In genomic region chr5:133696006-133696584, GRCh38 we compare ENCODE assay signal across 16 cellular contexts.
DNase-seq lines count a peak whose midpoint lies in the region; ATAC-seq and TF ChIP-seq lines count a peak whose summit lies in the region.
"Had no signal": no experiment of that assay in that cellular context is flagged by ENCODE, and none has a peak within 500 bp of the region (broad histone marks: within the 10 kb centered on the region; RNA-seq: fewer than 3 reads in every experiment).

No MANE protein-coding gene starts in this region.

- DNase-seq in natural killer cell (peak; percentile 10), coronary artery (ENCODE audit: low spot score) (peak; percentile 26), sigmoid colon (peak; percentile 24), type B pancreatic cell (ENCODE audit: extremely low spot score, unreplicated experiment) (peak; percentile 59), HuH-7 (ENCODE audit: low spot score) (no peak), nephron progenitor cell (no peak)
- DNase-seq in natural killer cell treated with Interleukin-12 subunit alpha and Interleukin-12 subunit beta and Interleukin-15 and Interleukin-18, amount 100 ng/mL, for 72 hours (ENCODE audit: low spot score), result no peak
- DNase-seq: 8988T; Calu3; CD4-positive, alpha-beta T cell; DMS 273 treated with DMSO at 0.1 percent for 48 hours; GOT3 had no signal

- 80 to 87% methylated on average over 10 of the region's 10 CpGs for WGBS in sigmoid colon, 2 donors

- no peak for TF ChIP-seq POLR2A in sigmoid colon (IDR thresholded peaks at IDR 0.05)

- H3K4me3 Mint-ChIP-seq in natural killer cell (no peak overlapping the region), type B pancreatic cell (no peak overlapping the region), nephron progenitor cell (no peak overlapping the region)
- H3K4me3 Mint-ChIP-seq in natural killer cell treated with Interleukin-12 subunit alpha and Interleukin-12 subunit beta and Interleukin-15 and Interleukin-18, amount 100 ng/mL, for 72 hours, result no peak overlapping the region
- H3K4me3 Mint-ChIP-seq: CD4-positive, alpha-beta T cell had no signal

- H3K27me3 Mint-ChIP-seq in natural killer cell (ENCODE audit: low read depth in 2 of 2) (peaks cover 18 to 21% of the 10 kb centered on the region in 2 donors), type B pancreatic cell (peaks cover 35% of the 10 kb centered on the region), nephron progenitor cell (ENCODE audit: low read depth, poor library complexity) (peaks cover 35% of the 10 kb centered on the region)
- H3K27me3 Mint-ChIP-seq in natural killer cell treated with Interleukin-12 subunit alpha and Interleukin-12 subunit beta and Interleukin-15 and Interleukin-18, amount 100 ng/mL, for 72 hours, result peaks cover 13 to 27% of the 10 kb centered on the region in 2 donors

- no peak for TF ChIP-seq EP300 in sigmoid colon (IDR thresholded peaks at IDR 0.05)

- H3K27ac ChIP-seq in coronary artery (no peak overlapping the region), sigmoid colon (no peak overlapping the region)
- H3K27ac ChIP-seq: BLaER1 treated with 17β-estradiol and CSF1 and Interleukin-3, amounts not matched to agents 10 nM and 100 nM had no signal

- peaks cover 0 to 4% (median 0%) of the 10 kb centered on the region in 3 donors for H3K27me3 ChIP-seq in sigmoid colon
- H3K27me3 ChIP-seq: BLaER1 treated with 17β-estradiol and CSF1 and Interleukin-3, amounts not matched to agents 10 nM and 100 nM had no signal

- H3K4me1 ChIP-seq in sigmoid colon, result no peaks in the 10 kb centered on the region
- H3K4me1 ChIP-seq: HAP-1 had no signal

- TF ChIP-seq CTCF in natural killer cell (IDR thresholded peaks at IDR 0.05), result no peak
- TF ChIP-seq CTCF in coronary artery (IDR thresholded peaks at IDR 0.05), result no peak
- TF ChIP-seq CTCF in sigmoid colon (IDR thresholded peaks at IDR 0.05), result no peak
- no peak for TF ChIP-seq CTCF in type B pancreatic cell (conservative IDR thresholded peaks at IDR 0.05)
- TF ChIP-seq CTCF in nephron progenitor cell (IDR thresholded peaks at IDR 0.05), result no peak

- H3K36me3 Mint-ChIP-seq in natural killer cell (no peaks in the 10 kb centered on the region), type B pancreatic cell (no peaks in the 10 kb centered on the region), nephron progenitor cell (ENCODE audit: low read depth) (no peaks in the 10 kb centered on the region)
- no peaks in the 10 kb centered on the region for H3K36me3 Mint-ChIP-seq in natural killer cell treated with Interleukin-12 subunit alpha and Interleukin-12 subunit beta and Interleukin-15 and Interleukin-18, amount 100 ng/mL, for 72 hours

- intact Hi-C loops in natural killer cell (cut with micrococcal nuclease) (no loop called here), sigmoid colon (cut with DNase I) (no loop called here)

- H3K4me3 ChIP-seq in coronary artery (no peak overlapping the region), sigmoid colon (no peak overlapping the region)
- H3K4me3 ChIP-seq: BLaER1 treated with 17β-estradiol and CSF1 and Interleukin-3, amounts not matched to agents 10 nM and 100 nM; HAP-1 had no signal

- H3K27ac Mint-ChIP-seq in natural killer cell (no peak overlapping the region), type B pancreatic cell (no peak overlapping the region), nephron progenitor cell (no peak overlapping the region)
- H3K27ac Mint-ChIP-seq in natural killer cell treated with Interleukin-12 subunit alpha and Interleukin-12 subunit beta and Interleukin-15 and Interleukin-18, amount 100 ng/mL, for 72 hours, result no peak overlapping the region
- H3K27ac Mint-ChIP-seq: CD4-positive, alpha-beta T cell had no signal

- H3K9me3 ChIP-seq in sigmoid colon, result no peaks in the 10 kb centered on the region
- H3K9me3 ChIP-seq: BLaER1 treated with 17β-estradiol and CSF1 and Interleukin-3, amounts not matched to agents 10 nM and 100 nM; HAP-1 had no signal

- H3K4me1 Mint-ChIP-seq in natural killer cell, result peaks cover 9 to 14% of the 10 kb centered on the region in 2 donors
- peaks cover 10 to 12% of the 10 kb centered on the region in 2 donors for H3K4me1 Mint-ChIP-seq in natural killer cell treated with Interleukin-12 subunit alpha and Interleukin-12 subunit beta and Interleukin-15 and Interleukin-18, amount 100 ng/mL, for 72 hours (ENCODE audit: low read depth in 2 of 2)
- H3K4me1 Mint-ChIP-seq in type B pancreatic cell (ENCODE audit: unreplicated experiment), result no peaks in the 10 kb centered on the region
- peaks cover 6% of the 10 kb centered on the region for H3K4me1 Mint-ChIP-seq in nephron progenitor cell

- H3K9me3 Mint-ChIP-seq in natural killer cell (peaks cover 0 to 5% of the 10 kb centered on the region in 2 donors), type B pancreatic cell (peaks cover 7% of the 10 kb centered on the region), nephron progenitor cell (no peaks in the 10 kb centered on the region)
- H3K9me3 Mint-ChIP-seq in natural killer cell treated with Interleukin-12 subunit alpha and Interleukin-12 subunit beta and Interleukin-15 and Interleukin-18, amount 100 ng/mL, for 72 hours, result peaks cover 4% of the 10 kb centered on the region
- H3K9me3 Mint-ChIP-seq: CD4-positive, alpha-beta T cell had no signal

- ATAC-seq in natural killer cell (no peak), GM19035 (IDR thresholded peaks at IDR 0.05; ENCODE audit: unreplicated experiment) (no peak)
- no peak for ATAC-seq in natural killer cell treated with Interleukin-12 subunit alpha and Interleukin-12 subunit beta and Interleukin-15 and Interleukin-18, amount 100 ng/mL, for 72 hours
- ATAC-seq: HepG2 had no signal

- no peaks in the 10 kb centered on the region for H3K36me3 ChIP-seq in sigmoid colon
- H3K36me3 ChIP-seq: BLaER1 treated with 17β-estradiol and CSF1 and Interleukin-3, amounts not matched to agents 10 nM and 100 nM; HAP-1 had no signal

Comparison
In these comparisons a context has a peak if more than half of its experiments do, and no peak if none do; other contexts are left out.
1. DNase-seq: peak in natural killer cell (single experiment), coronary artery (single experiment), sigmoid colon (single experiment) and type B pancreatic cell (single experiment); none in natural killer cell treated with Interleukin-12 subunit alpha and Interleukin-12 subunit beta and Interleukin-15 and Interleukin-18, amount 100 ng/mL, for 72 hours (single experiment), HuH-7 (single experiment) and nephron progenitor cell (single experiment).